In genomic region chr12:19978193-19978592, GRCh38 we compare ENCODE assay signal across 11 cellular contexts.
DNase-seq lines count a peak whose midpoint lies in the region; TF ChIP-seq lines count a peak whose summit lies in the region.
"Had no signal": no experiment of that assay in that cellular context is flagged by ENCODE, and none has a peak within 500 bp of the region (broad histone marks: within the 10 kb centered on the region; RNA-seq: fewer than 3 reads in every experiment).

No MANE protein-coding gene starts in this region.

- H3K4me3 Mint-ChIP-seq in osteocyte (ENCODE audit: unreplicated experiment): no peak overlapping the region
- H3K4me3 Mint-ChIP-seq: activated naive CD4-positive, alpha-beta T cell treated with anti-CD3 and anti-CD28 coated beads, Interleukin-2, amount 10 ng/mL, durations not matched to agents 7 days and 5 days had no signal

- no peak for TF ChIP-seq CTCF in epithelial cell of proximal tubule (conservative IDR thresholded peaks at IDR 0.05; ENCODE audit: low read depth, low read length)
- no peak for TF ChIP-seq CTCF in osteocyte (IDR thresholded peaks at IDR 0.05)

- peak overlapping the region; percentile 83 for H3K27ac Mint-ChIP-seq in osteocyte (ENCODE audit: unreplicated experiment)
- H3K27ac Mint-ChIP-seq: activated naive CD4-positive, alpha-beta T cell treated with anti-CD3 and anti-CD28 coated beads, Interleukin-2, amount 10 ng/mL, durations not matched to agents 7 days and 5 days had no signal

- H3K4me3 ChIP-seq in epithelial cell of proximal tubule (ENCODE audit: low read depth, low read length): no peak overlapping the region

- H3K4me1 Mint-ChIP-seq in osteocyte (ENCODE audit: unreplicated experiment): peaks cover 18% of the 10 kb centered on the region
- H3K4me1 Mint-ChIP-seq: activated naive CD4-positive, alpha-beta T cell treated with anti-CD3 and anti-CD28 coated beads, Interleukin-2, amount 10 ng/mL, durations not matched to agents 7 days and 5 days had no signal

- H3K27me3 Mint-ChIP-seq in osteocyte (ENCODE audit: unreplicated experiment): no peaks in the 10 kb centered on the region
- H3K27me3 Mint-ChIP-seq: activated naive CD4-positive, alpha-beta T cell treated with anti-CD3 and anti-CD28 coated beads, Interleukin-2, amount 10 ng/mL, durations not matched to agents 7 days and 5 days had no signal

- H3K9me3 Mint-ChIP-seq in osteocyte (ENCODE audit: unreplicated experiment): peaks cover 8% of the 10 kb centered on the region

- H3K36me3 Mint-ChIP-seq in osteocyte (ENCODE audit: unreplicated experiment): peaks cover 2% of the 10 kb centered on the region
- H3K36me3 Mint-ChIP-seq: activated naive CD4-positive, alpha-beta T cell treated with anti-CD3 and anti-CD28 coated beads, Interleukin-2, amount 10 ng/mL, durations not matched to agents 7 days and 5 days had no signal

- peak; percentile 73 for DNase-seq in GM03348 (ENCODE audit: low spot score)
- DNase-seq in NCI-H69 (lab: John Stamatoyannopoulos, UW): peak; percentile 23
- peak; percentile 87 for DNase-seq in epithelial cell of proximal tubule (ENCODE audit: low read depth)
- no peak for DNase-seq in osteocyte (ENCODE audit: extremely low spot score, unreplicated experiment)
- DNase-seq in activated naive CD4-positive, alpha-beta T cell treated with anti-CD3 and anti-CD28 coated beads, Interleukin-2, amount 50 U/mL, for 16 hours: no peak
- DNase-seq in hippocampal formation (lab: John Stamatoyannopoulos, UW): no peak
- DNase-seq in NCI-H1436 treated with DMSO at 0.1 percent for 48 hours (lab: John Stamatoyannopoulos, UW): no peak
- DNase-seq: activated naive CD4-positive, alpha-beta T cell treated with anti-CD3 and anti-CD28 coated beads, Interleukin-2, amount 10 ng/mL, durations not matched to agents 7 days and 5 days; DMS53; effector CD4-positive, alpha-beta T cell; NCI-H2171 treated with DMSO at 0.1 percent for 48 hours had no signal

Comparison
In these comparisons a context has a peak if more than half of its experiments do, and no peak if none do; other contexts are left out.
1. DNase-seq: peak in GM03348 (single experiment), NCI-H69 (single experiment) and epithelial cell of proximal tubule (single experiment); none in osteocyte (single experiment), activated naive CD4-positive, alpha-beta T cell treated with anti-CD3 and anti-CD28 coated beads, Interleukin-2, amount 50 U/mL, for 16 hours (single experiment), hippocampal formation (0 of 2) and NCI-H1436 treated with DMSO at 0.1 percent for 48 hours (single experiment).